In the genomic region with DNA sequence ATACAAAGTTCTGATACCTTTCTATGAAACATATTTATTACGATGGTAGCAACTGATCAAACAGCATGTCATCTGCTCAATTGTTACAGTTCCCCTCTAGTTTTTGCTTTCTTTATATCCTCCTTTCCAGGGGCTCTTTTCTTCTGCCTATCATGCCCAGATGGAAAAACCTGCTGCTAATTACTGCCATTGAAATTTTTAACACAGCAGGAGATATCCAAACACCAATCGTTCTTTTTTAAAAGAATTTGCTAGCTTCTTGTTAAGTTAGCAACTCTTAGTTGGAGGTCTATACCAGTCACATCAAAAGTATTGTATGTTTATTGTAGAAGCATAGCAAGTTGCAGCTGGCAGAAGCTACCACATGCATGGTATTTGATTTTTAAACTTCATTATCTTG, we compare ENCODE assay signal across 19 cellular contexts.
"Had no signal": no experiment of that assay in that cellular context is flagged by ENCODE, and none has a peak within 500 bp of the region (broad histone marks: within the 10 kb centered on the region; RNA-seq: fewer than 3 reads in every experiment).

No MANE protein-coding gene starts in this region.

- H3K4me3 ChIP-seq: dorsolateral prefrontal cortex, lung, thyroid gland had no signal

- H3K36me3 ChIP-seq: brain microvascular endothelial cell, thyroid gland had no signal

- H3K27ac ChIP-seq: brain microvascular endothelial cell, dorsolateral prefrontal cortex, epithelial cell of prostate, foreskin keratinocyte, thyroid gland had no signal

- DNase-seq: activated CD4-positive, alpha-beta T cell treated with anti-CD3 and anti-CD28 coated beads, Interleukin-2, amount 50 U/mL, for 1 hour; activated CD8-positive, alpha-beta memory T cell treated with anti-CD3 and anti-CD28 coated beads for 24 hours; activated effector memory CD4-positive, alpha-beta T cell treated with anti-CD3 and anti-CD28 coated beads, Interleukin-2, amount 50 U/mL, for 16 hours; activated naive CD4-positive, alpha-beta T cell treated with anti-CD3 and anti-CD28 coated beads, Interleukin-2, amount 50 U/mL, for 16 hours; activated T-cell treated with anti-CD3 and anti-CD28 coated beads, Interleukin-2, amount 50 U/mL, for 72 hours; aorta; brain microvascular endothelial cell; central memory CD4-positive, alpha-beta T cell; dorsolateral prefrontal cortex; foreskin keratinocyte; hypothalamus; kidney; nucleus accumbens; stimulated activated naive B cell treated with anti-CD40 and anti-IgM and Interleukin-4, amounts not matched to agents 10 μg/mL and 1 μg/mL and 100 μg/mL, for 72 hours; T-helper 9 cell; thyroid gland had no signal

- H3K27me3 ChIP-seq: brain microvascular endothelial cell, dorsolateral prefrontal cortex, foreskin keratinocyte, thyroid gland had no signal

- H3K4me1 ChIP-seq: foreskin keratinocyte, thyroid gland had no signal

- FAIRE-seq: colon had no signal

- H3K9me3 ChIP-seq: thyroid gland had no signal
